Comparison of ENCODE assay signal across 11 cellular contexts in the genomic region with DNA sequence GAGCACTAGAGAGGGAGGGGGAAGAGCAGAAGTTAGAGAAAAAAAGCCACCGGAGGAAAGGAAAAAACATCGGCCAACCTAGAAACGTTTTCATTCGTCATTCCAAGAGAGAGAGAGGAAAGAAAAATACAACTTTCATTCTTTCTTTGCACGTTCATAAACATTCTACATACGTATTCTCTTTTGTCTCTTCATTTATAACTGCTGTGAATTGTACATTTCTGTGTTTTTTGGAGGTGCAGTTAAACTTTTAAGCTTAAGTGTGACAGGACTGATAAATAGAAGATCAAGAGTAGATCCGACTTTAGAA. TPM values are rescaled to one million over a fixed set of nuclear protein-coding genes. Genes with fewer than 3 reads are reported as not detected.
DNase-seq lines count a peak whose midpoint lies in the region; ATAC-seq and TF ChIP-seq lines count a peak whose summit lies in the region.
"Had no signal": no experiment of that assay in that cellular context is flagged by ENCODE, and none has a peak within 500 bp of the region (broad histone marks: within the 10 kb centered on the region; RNA-seq: fewer than 3 reads in every experiment).

No MANE protein-coding gene starts in this region.

- H3K4me3 ChIP-seq in DOHH2 (ENCODE audit: low read length) = peak overlapping the region; percentile 85
- peak overlapping the region; percentile 71 for H3K4me3 ChIP-seq in WERI-Rb-1 (ENCODE audit: low read depth, low read length)
- H3K4me3 ChIP-seq in iPS-15b (ENCODE audit: low read depth, low read length) = peak overlapping the region; percentile 80
- peak overlapping the region; percentile 80 for H3K4me3 ChIP-seq in psoas muscle
- H3K4me3 ChIP-seq: HAP-1 had no signal

- peak overlapping the region; percentile 1 for H3K9ac ChIP-seq in iPS-15b (ENCODE audit: low read depth, low read length)
- H3K9ac ChIP-seq: KMS-11 had no signal

- no peaks in the 10 kb centered on the region for H4K20me1 ChIP-seq in DOHH2 (ENCODE audit: control insufficient read depth, insufficient read depth, low read depth, low read length)

- no peaks in the 10 kb centered on the region for H3K9me3 ChIP-seq in DOHH2 (ENCODE audit: control insufficient read depth, insufficient read depth, low read length)
- H3K9me3 ChIP-seq in WERI-Rb-1 (ENCODE audit: severe bottlenecking) = no peaks in the 10 kb centered on the region
- H3K9me3 ChIP-seq in iPS-15b (ENCODE audit: control insufficient read depth, insufficient read depth, low read length) = no peaks in the 10 kb centered on the region
- no peaks in the 10 kb centered on the region for H3K9me3 ChIP-seq in psoas muscle
- H3K9me3 ChIP-seq: HAP-1 had no signal

- TF ChIP-seq CTCF in DOHH2 (IDR thresholded peaks at IDR 0.05; ENCODE audit: low read depth, low read length, poor library complexity, severe bottlenecking) (no peak), WERI-Rb-1 (IDR thresholded peaks at IDR 0.05; ENCODE audit: low read depth, low read length) (no peak), psoas muscle (IDR thresholded peaks at IDR 0.05) (no peak)

- H3K27ac ChIP-seq in DOHH2 (ENCODE audit: low read depth, low read length) (peak overlapping the region; percentile 99), WERI-Rb-1 (peak overlapping the region; percentile 9; the same call in 1 of the 2 replicates), psoas muscle (no peak overlapping the region)
- H3K27ac ChIP-seq: KMS-11 had no signal

- peaks cover 72% of the 10 kb centered on the region for H3K4me1 ChIP-seq in DOHH2 (ENCODE audit: control insufficient read depth, low read length)
- H3K4me1 ChIP-seq in iPS-15b (ENCODE audit: control insufficient read depth, insufficient read depth, low read length) = peaks cover 27% of the 10 kb centered on the region
- H3K4me1 ChIP-seq in psoas muscle = peaks cover 5% of the 10 kb centered on the region
- H3K4me1 ChIP-seq: HAP-1 had no signal

- H3K27me3 ChIP-seq in DOHH2 (ENCODE audit: control insufficient read depth, low read length) = no peaks in the 10 kb centered on the region
- H3K27me3 ChIP-seq in WERI-Rb-1 (ENCODE audit: insufficient read depth, low read depth, severe bottlenecking) = no peaks in the 10 kb centered on the region
- H3K27me3 ChIP-seq in iPS-15b (ENCODE audit: control insufficient read depth, insufficient read depth, low read length) = peaks cover 26% of the 10 kb centered on the region
- peaks cover 0 to 31% (median 3%) of the 10 kb centered on the region in 3 donors for H3K27me3 ChIP-seq in psoas muscle (ENCODE audit: insufficient read depth in 3 of 3, low read length in 2 of 3)

- intact Hi-C loops in psoas muscle (cut with DNase I) = loop anchor here in 1 of 2 donors (5.0 kb wide), 1 partner anchor 37 kb away; no protein-coding TSS in a partner anchor

- peak overlapping the region; percentile 99 for H3K4me2 ChIP-seq in DOHH2 (ENCODE audit: low read length)
- H3K4me2 ChIP-seq: KMS-11 had no signal

- H3K79me2 ChIP-seq in DOHH2 (ENCODE audit: control insufficient read depth, low read length) = no peaks in the 10 kb centered on the region

- no peaks in the 10 kb centered on the region for H3K9me2 ChIP-seq in DOHH2 (replicated peaks; ENCODE audit: control insufficient read depth, low read length)

- H3K36me3 ChIP-seq in DOHH2 (ENCODE audit: control insufficient read depth, low read length) = peaks cover 3% of the 10 kb centered on the region; the same call in 1 of the 2 replicates
- no peaks in the 10 kb centered on the region for H3K36me3 ChIP-seq in WERI-Rb-1
- no peaks in the 10 kb centered on the region for H3K36me3 ChIP-seq in iPS-15b (ENCODE audit: control insufficient read depth, insufficient read depth, low read length)
- H3K36me3 ChIP-seq in psoas muscle (ENCODE audit: insufficient read depth in 1 of 2, low read depth in 1 of 2) = no peaks in the 10 kb centered on the region
- H3K36me3 ChIP-seq: HAP-1 had no signal

- 26 to 31% (median 29%) methylated on average over 7 of the region's 7 CpGs for WGBS in psoas muscle, 3 donors

- DNase-seq in WERI-Rb-1 = no peak
- DNase-seq in psoas muscle = no peak
- no peak for DNase-seq in NCI-H1930 (lab: John Stamatoyannopoulos, UW)
- no peak for DNase-seq in HUDEP-2 (lab: John Stamatoyannopoulos, UW; ENCODE audit: unreplicated experiment in 76 of 76)
- no peak for DNase-seq in activated CD4-positive, alpha-beta T cell treated with anti-CD3 and anti-CD28 coated beads for 4 hours
- DNase-seq: activated CD8-positive, alpha-beta memory T cell treated with anti-CD3 and anti-CD28 coated beads, Interleukin-2, amount 50 U/mL, for 4 hours had no signal

- ATAC-seq in psoas muscle = no peak
- no peak for ATAC-seq in GM21528 (IDR thresholded peaks at IDR 0.05; ENCODE audit: low FRiP score, unreplicated experiment)

- H3F3A ChIP-seq in DOHH2 (ENCODE audit: control insufficient read depth, insufficient read depth) = peaks cover 28% of the 10 kb centered on the region

RNA-seq across cellular contexts. Expression of a gene that starts 2.0 kb away (rescaled TPM):
- 1 to 10 TPM in 3 of 4 donors, under 1 TPM in 1; 0.61 to 2.6 (median 1.7) TPM for total RNA-seq in psoas muscle
- 1 to 10 TPM in 1 of 3 donors, under 1 TPM in 2; 0.67 to 3.1 (median 0.79) TPM for polyA plus RNA-seq in psoas muscle
